ENCODE assay signal across 19 cellular contexts in genomic region chr15:55241193-55241592, GRCh38.
"Had no signal": no experiment of that assay in that cellular context is flagged by ENCODE, and none has a peak within 500 bp of the region (broad histone marks: within the 10 kb centered on the region; RNA-seq: fewer than 3 reads in every experiment).

No MANE protein-coding gene starts in this region.

- FAIRE-seq: endometrium, kidney had no signal

- H3K4me3 ChIP-seq: colonic mucosa, esophagus muscularis mucosa, suprapubic skin had no signal

- H3K27me3 Mint-ChIP-seq: activated T-helper 17 cell treated with anti-CD3 and anti-CD28 coated beads, Interleukin-2, amount 50 U/mL, for 72 hours; brain; stimulated activated naive B cell treated with anti-CD40 and anti-IgM and Interleukin-4, amounts not matched to agents 10 μg/mL and 1 μg/mL and 100 μg/mL, for 72 hours had no signal

- H3K27ac ChIP-seq: colonic mucosa, esophagus muscularis mucosa, suprapubic skin had no signal

- H3K4me3 Mint-ChIP-seq: brain; natural killer cell; stimulated activated naive B cell treated with anti-CD40 and anti-IgM and Interleukin-4, amounts not matched to agents 10 μg/mL and 1 μg/mL and 100 μg/mL, for 72 hours; T-helper 1 cell treated with Interleukin-12 subunit alpha and Interleukin-12 subunit beta and Interleukin-4 antibody, amounts not matched to agents 30 μg/mL and 1 μg/mL, for 36 hours had no signal

- DNase-seq: activated CD4-positive, CD25-positive, alpha-beta regulatory T cell; activated CD8-positive, alpha-beta memory T cell treated with anti-CD3 and anti-CD28 coated beads, Interleukin-2, amount 50 U/mL, for 4 hours; central memory CD4-positive, alpha-beta T cell; colonic mucosa; hippocampal formation; kidney; left ventricle myocardium superior; natural killer cell; nucleus accumbens; SIG-M5; stimulated activated CD4-positive, alpha-beta T cell treated with anti-CD3 and anti-CD28 coated beads, Interleukin-2, amount 100 ng/mL, for 48 hours; stimulated activated naive B cell treated with anti-CD40 and anti-IgM and Interleukin-4, amounts not matched to agents 10 μg/mL and 1 μg/mL and 100 μg/mL, for 72 hours; trophoblast cell had no signal

- H3K36me3 ChIP-seq: colonic mucosa, esophagus muscularis mucosa, suprapubic skin had no signal

- H3K36me3 Mint-ChIP-seq: brain, natural killer cell had no signal

- H3K27ac Mint-ChIP-seq: brain; T-helper 1 cell treated with Interleukin-12 subunit alpha and Interleukin-12 subunit beta and Interleukin-4 antibody, amounts not matched to agents 30 μg/mL and 1 μg/mL, for 36 hours had no signal

- H3K9me3 ChIP-seq: colonic mucosa, esophagus muscularis mucosa, suprapubic skin had no signal

- H3K4me1 Mint-ChIP-seq: brain had no signal

- H3K9me3 Mint-ChIP-seq: activated T-helper 17 cell treated with anti-CD3 and anti-CD28 coated beads, Interleukin-2, amount 50 U/mL, for 72 hours; brain; natural killer cell; stimulated activated naive B cell treated with anti-CD40 and anti-IgM and Interleukin-4, amounts not matched to agents 10 μg/mL and 1 μg/mL and 100 μg/mL, for 72 hours; T-helper 1 cell treated with Interleukin-12 subunit alpha and Interleukin-12 subunit beta and Interleukin-4 antibody, amounts not matched to agents 30 μg/mL and 1 μg/mL, for 36 hours had no signal

- H3K27me3 ChIP-seq: colonic mucosa, esophagus muscularis mucosa, suprapubic skin had no signal

- ATAC-seq: left ventricle myocardium superior, natural killer cell had no signal

- H3K4me1 ChIP-seq: esophagus muscularis mucosa had no signal
